Comparison of ENCODE assay signal across 1 cellular context in genomic region chr5:35867998-35868397, GRCh38.
TF ChIP-seq lines count a peak whose summit lies in the region.

No MANE protein-coding gene starts in this region.

TF ChIP-seq in K562, 482 proteins besides CTCF, POLR2A, EP300 and RAD21 (continued from another document):
- TF ChIP-seq GMEB1 (CRISPR knock-in tag; IDR thresholded peaks at IDR 0.05) = no peak
